11 cellular contexts compared by ENCODE assay signal in genomic region chr7:22675917-22676343, GRCh38.
DNase-seq lines count a peak whose midpoint lies in the region; ATAC-seq, FAIRE-seq and TF ChIP-seq lines count a peak whose summit lies in the region.
"Had no signal": no experiment of that assay in that cellular context is flagged by ENCODE, and none has a peak within 500 bp of the region (broad histone marks: within the 10 kb centered on the region; RNA-seq: fewer than 3 reads in every experiment).

No MANE protein-coding gene starts in this region.

- no peaks in the 10 kb centered on the region for H3K79me2 ChIP-seq in ACC112 (ENCODE audit: control insufficient read depth, insufficient read depth, low read length, unreplicated experiment)

- no peak for TF ChIP-seq CTCF in foreskin fibroblast (IDR thresholded peaks at IDR 0.05; ENCODE audit: low read depth, low read length)
- TF ChIP-seq CTCF in GM13976 (IDR thresholded peaks at IDR 0.05; ENCODE audit: borderline replicate concordance, control extremely low read depth, extremely low read depth, insufficient read depth, missing control alignments): no peak

- DNase-seq in GM19239 (ENCODE audit: insufficient read length, low spot score): no peak
- peak; percentile 31 to 49 for DNase-seq in activated CD4-positive, alpha-beta T cell treated with anti-CD3 and anti-CD28 coated beads, Interleukin-2, amount 50 U/mL, for 48 hours
- peak; percentile 43 to 50 for DNase-seq in foreskin fibroblast
- no peak for DNase-seq in NK-92 treated with Interleukin-12 subunit alpha and Interleukin-12 subunit beta, amount 100 ng/mL, for 24 hours (lab: John Stamatoyannopoulos, UW)
- no peak for DNase-seq in GM13976 (ENCODE audit: low spot score)
- no peak for DNase-seq in NK-92 (lab: John Stamatoyannopoulos, UW; ENCODE audit: unreplicated experiment)
- DNase-seq: NCI-H1092 treated with DMSO at 0.1 percent for 48 hours, stomach had no signal

- H3K27me3 ChIP-seq in ACC112 (ENCODE audit: insufficient read depth, low read length): no peaks in the 10 kb centered on the region
- H3K27me3 ChIP-seq: stomach had no signal

- FAIRE-seq in GM19239 (lab: Jason Lieb, UNC): peak; percentile 73
- FAIRE-seq: bronchial epithelial cell had no signal

- H2AFZ ChIP-seq in ACC112 (ENCODE audit: low read length, unreplicated experiment): peak overlapping the region; percentile 35

- H3K36me3 ChIP-seq in ACC112 (ENCODE audit: insufficient read depth, low read length): no peaks in the 10 kb centered on the region
- H3K36me3 ChIP-seq: stomach had no signal

- peak overlapping the region; percentile 2; the same call in 1 of the 2 replicates for H3K27ac ChIP-seq in ACC112 (ENCODE audit: low read depth, low read length)
- H3K27ac ChIP-seq: stomach had no signal

- H3K4me3 ChIP-seq in ACC112 (ENCODE audit: low read depth, low read length) (no peak overlapping the region), foreskin fibroblast (ENCODE audit: low read depth in 1 of 2, low read length in 2 of 2) (no peak overlapping the region)
- H3K4me3 ChIP-seq: stomach had no signal

- ATAC-seq in GM18517 (IDR thresholded peaks at IDR 0.05; ENCODE audit: unreplicated experiment): no peak

- in situ Hi-C loops in GM13976 (cut with MboI; ENCODE audit: low sequenced_read_pairs, unreplicated experiment): no loop called here

- H3K4me1 ChIP-seq in ACC112 (ENCODE audit: control insufficient read depth, insufficient read depth, low read length, unreplicated experiment): peaks cover 33% of the 10 kb centered on the region

Comparison
In these comparisons a context has a peak if more than half of its experiments do, and no peak if none do; other contexts are left out.
1. DNase-seq: peak in activated CD4-positive, alpha-beta T cell treated with anti-CD3 and anti-CD28 coated beads, Interleukin-2, amount 50 U/mL, for 48 hours (2 of 2) and foreskin fibroblast (2 of 2); none in GM19239 (single experiment), NK-92 treated with Interleukin-12 subunit alpha and Interleukin-12 subunit beta, amount 100 ng/mL, for 24 hours (single experiment), GM13976 (single experiment) and NK-92 (single experiment).